ENCODE assay signal across 11 cellular contexts in the genomic region with DNA sequence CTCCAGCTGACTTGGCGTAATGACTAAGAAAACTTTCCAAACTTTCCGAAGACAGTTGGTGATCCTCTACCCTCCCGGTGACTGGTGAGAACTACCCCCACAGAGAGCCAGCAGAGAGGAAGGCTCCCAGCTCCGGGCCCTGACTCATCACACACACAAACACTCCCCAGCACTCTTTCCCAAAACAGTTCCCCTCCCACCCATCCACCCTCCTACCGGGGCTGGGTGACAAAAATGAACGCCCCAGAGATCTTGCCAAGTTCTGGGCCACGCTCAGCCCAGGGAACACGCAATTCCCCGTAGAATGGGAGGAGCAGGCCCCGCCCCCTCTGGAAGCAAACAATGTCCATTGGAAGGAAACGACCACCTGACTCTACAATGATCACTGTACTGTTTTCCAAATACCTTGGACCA.
DNase-seq lines count a peak whose midpoint lies in the region; ATAC-seq and TF ChIP-seq lines count a peak whose summit lies in the region.
"Had no signal": no experiment of that assay in that cellular context is flagged by ENCODE, and none has a peak within 500 bp of the region (broad histone marks: within the 10 kb centered on the region; RNA-seq: fewer than 3 reads in every experiment).

No MANE protein-coding gene starts in this region.

- H3K27me3 ChIP-seq in iPS-15b (ENCODE audit: control insufficient read depth, insufficient read depth, low read length) (peaks cover 7% of the 10 kb centered on the region), subcutaneous abdominal adipose tissue (ENCODE audit: control insufficient read depth in 5 of 5, insufficient read depth in 4 of 5, low read length in 5 of 5) (peaks cover 11 to 25% (median 15%) of the 10 kb centered on the region in 5 donors)

- H3K36me3 ChIP-seq in iPS-15b (ENCODE audit: control insufficient read depth, insufficient read depth, low read length) (no peaks in the 10 kb centered on the region), subcutaneous abdominal adipose tissue (ENCODE audit: control insufficient read depth in 5 of 5, insufficient read depth in 5 of 5, low read length in 5 of 5) (no peaks in the 10 kb centered on the region)

- DNase-seq in HCEC 1CT, result peak; percentile 92
- no peak for DNase-seq in astrocyte of the cerebellum (ENCODE audit: low read depth)
- no peak for DNase-seq in activated gamma-delta T cell (lab: John Stamatoyannopoulos, UW)
- DNase-seq in DMS79 treated with DMSO at 0.1 percent for 48 hours (lab: John Stamatoyannopoulos, UW), result no peak
- no peak for DNase-seq in SIG-M5 (lab: John Stamatoyannopoulos, UW)
- DNase-seq: NCI-H187 had no signal

- H3K9me3 ChIP-seq in iPS-15b (ENCODE audit: control insufficient read depth, insufficient read depth, low read length) (no peaks in the 10 kb centered on the region), subcutaneous abdominal adipose tissue (ENCODE audit: control insufficient read depth in 5 of 5, low read length in 5 of 5) (no peaks in the 10 kb centered on the region)

- no peak overlapping the region for H3K27ac ChIP-seq in subcutaneous abdominal adipose tissue (ENCODE audit: low read depth, low read length)
- H3K27ac ChIP-seq: VCaP had no signal

- peaks cover 6% of the 10 kb centered on the region for H3K4me1 ChIP-seq in iPS-15b (ENCODE audit: control insufficient read depth, insufficient read depth, low read length)
- peaks cover 5 to 18% (median 14%) of the 10 kb centered on the region in 5 donors for H3K4me1 ChIP-seq in subcutaneous abdominal adipose tissue (ENCODE audit: control insufficient read depth in 5 of 5, insufficient read depth in 5 of 5, low read length in 5 of 5)

- no peak for ATAC-seq in HG02938 (IDR thresholded peaks at IDR 0.05; ENCODE audit: unreplicated experiment)
- ATAC-seq: GM12878 had no signal

- in situ Hi-C loops in astrocyte of the cerebellum (cut with HindIII; ENCODE audit: low sequenced_read_pairs), result loop anchor here (5.0 kb wide), 1 partner anchor 100 kb away; no protein-coding TSS in a partner anchor

- H3K9ac ChIP-seq in iPS-15b (ENCODE audit: low read depth, low read length) (no peak overlapping the region), subcutaneous abdominal adipose tissue (ENCODE audit: low read length in 5 of 5) (peak overlapping the region in 1 of 5 donors; percentile 17)

- no peak for TF ChIP-seq CTCF in astrocyte of the cerebellum (IDR thresholded peaks at IDR 0.05; ENCODE audit: low read depth, low read length, missing control alignments)

- H3K4me3 ChIP-seq in astrocyte of the cerebellum (ENCODE audit: low read depth, low read length) (peak overlapping the region; percentile 22), iPS-15b (ENCODE audit: low read depth, low read length) (peak overlapping the region; percentile 8), subcutaneous abdominal adipose tissue (ENCODE audit: low read depth in 1 of 5, low read length in 5 of 5) (peak overlapping the region in 4 of 5 donors; percentile 12 to 19 (median 17))
- H3K4me3 ChIP-seq: GM12878 had no signal
